In genomic region chr1:37477946-37478345, GRCh38 we compare ENCODE assay signal across 1 cellular context.
TF ChIP-seq lines count a peak whose summit lies in the region.

No MANE protein-coding gene starts in this region.

TF ChIP-seq in K562, 482 proteins besides CTCF, POLR2A, EP300 and RAD21 (continued from another document):
- TF ChIP-seq THAP12 (CRISPR knock-in tag; IDR thresholded peaks at IDR 0.05): no peak
- TF ChIP-seq GMEB1 (CRISPR knock-in tag; IDR thresholded peaks at IDR 0.05): no peak
- no peak for TF ChIP-seq CCNT2 (IDR thresholded peaks at IDR 0.05; ENCODE audit: borderline replicate concordance, extremely low read depth, insufficient read length, low read depth, low read length)
- TF ChIP-seq XRCC4 (IDR thresholded peaks at IDR 0.05; ENCODE audit: extremely low read depth, insufficient read depth, insufficient read length): no peak
- TF ChIP-seq HEY1 (CRISPR knock-in tag; IDR thresholded peaks at IDR 0.05; ENCODE audit: borderline replicate concordance): no peak
- no peak for TF ChIP-seq FOXA1 (IDR thresholded peaks at IDR 0.05; ENCODE audit: borderline replicate concordance)
TF ChIP-seq in K562: peak in this region for 6.
